Comparison of ENCODE assay signal across 5 cellular contexts in genomic region chr18:30888344-30888743, GRCh38.
"Had no signal": no experiment of that assay in that cellular context is flagged by ENCODE, and none has a peak within 500 bp of the region (broad histone marks: within the 10 kb centered on the region; RNA-seq: fewer than 3 reads in every experiment).

No MANE protein-coding gene starts in this region.

- DNase-seq: H9, HCEC 1CT, KBM-7 had no signal

- H3K4me2 ChIP-seq: GM23338 had no signal

- H3K4me3 ChIP-seq: GM23338 had no signal

- H3K27ac ChIP-seq: HL-60 had no signal
